Comparison of ENCODE assay signal across 1 cellular context in genomic region chr12:115467531-115467930, GRCh38.
TF ChIP-seq lines count a peak whose summit lies in the region.

No MANE protein-coding gene starts in this region.

TF ChIP-seq in HepG2, 621 proteins besides CTCF, POLR2A, EP300 and RAD21:
- no peak for TF ChIP-seq SNAPC4 (CRISPR knock-in tag; IDR thresholded peaks at IDR 0.05)
- TF ChIP-seq AKAP8 (CRISPR knock-in tag; IDR thresholded peaks at IDR 0.05), result no peak
- no peak for TF ChIP-seq ZNF816 (CRISPR knock-in tag; IDR thresholded peaks at IDR 0.05; ENCODE audit: borderline replicate concordance)
- TF ChIP-seq ZBTB7A (CRISPR knock-in tag; IDR thresholded peaks at IDR 0.05), result no peak
- no peak for TF ChIP-seq ZNF318 (CRISPR knock-in tag; IDR thresholded peaks at IDR 0.05)
- TF ChIP-seq ZNF740 (CRISPR knock-in tag; IDR thresholded peaks at IDR 0.05), result no peak
- TF ChIP-seq, protein P1, sequence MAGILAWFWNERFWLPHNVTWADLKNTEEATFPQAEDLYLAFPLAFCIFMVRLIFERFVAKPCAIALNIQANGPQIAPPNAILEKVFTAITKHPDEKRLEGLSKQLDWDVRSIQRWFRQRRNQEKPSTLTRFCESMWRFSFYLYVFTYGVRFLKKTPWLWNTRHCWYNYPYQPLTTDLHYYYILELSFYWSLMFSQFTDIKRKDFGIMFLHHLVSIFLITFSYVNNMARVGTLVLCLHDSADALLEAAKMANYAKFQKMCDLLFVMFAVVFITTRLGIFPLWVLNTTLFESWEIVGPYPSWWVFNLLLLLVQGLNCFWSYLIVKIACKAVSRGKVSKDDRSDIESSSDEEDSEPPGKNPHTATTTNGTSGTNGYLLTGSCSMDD (CRISPR knock-in tag; IDR thresholded peaks at IDR 0.05), result no peak
- TF ChIP-seq, protein P2, sequence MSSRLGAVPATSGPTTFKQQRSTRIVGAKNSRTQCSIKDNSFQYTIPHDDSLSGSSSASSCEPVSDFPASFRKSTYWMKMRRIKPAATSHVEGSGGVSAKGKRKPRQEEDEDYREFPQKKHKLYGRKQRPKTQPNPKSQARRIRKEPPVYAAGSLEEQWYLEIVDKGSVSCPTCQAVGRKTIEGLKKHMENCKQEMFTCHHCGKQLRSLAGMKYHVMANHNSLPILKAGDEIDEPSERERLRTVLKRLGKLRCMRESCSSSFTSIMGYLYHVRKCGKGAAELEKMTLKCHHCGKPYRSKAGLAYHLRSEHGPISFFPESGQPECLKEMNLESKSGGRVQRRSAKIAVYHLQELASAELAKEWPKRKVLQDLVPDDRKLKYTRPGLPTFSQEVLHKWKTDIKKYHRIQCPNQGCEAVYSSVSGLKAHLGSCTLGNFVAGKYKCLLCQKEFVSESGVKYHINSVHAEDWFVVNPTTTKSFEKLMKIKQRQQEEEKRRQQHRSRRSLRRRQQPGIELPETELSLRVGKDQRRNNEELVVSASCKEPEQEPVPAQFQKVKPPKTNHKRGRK (CRISPR knock-in tag; IDR thresholded peaks at IDR 0.05), result no peak
- TF ChIP-seq ADNP (CRISPR knock-in tag; IDR thresholded peaks at IDR 0.05), result no peak
- no peak for TF ChIP-seq FOXM1 (CRISPR knock-in tag; IDR thresholded peaks at IDR 0.05)
- TF ChIP-seq, protein P3, sequence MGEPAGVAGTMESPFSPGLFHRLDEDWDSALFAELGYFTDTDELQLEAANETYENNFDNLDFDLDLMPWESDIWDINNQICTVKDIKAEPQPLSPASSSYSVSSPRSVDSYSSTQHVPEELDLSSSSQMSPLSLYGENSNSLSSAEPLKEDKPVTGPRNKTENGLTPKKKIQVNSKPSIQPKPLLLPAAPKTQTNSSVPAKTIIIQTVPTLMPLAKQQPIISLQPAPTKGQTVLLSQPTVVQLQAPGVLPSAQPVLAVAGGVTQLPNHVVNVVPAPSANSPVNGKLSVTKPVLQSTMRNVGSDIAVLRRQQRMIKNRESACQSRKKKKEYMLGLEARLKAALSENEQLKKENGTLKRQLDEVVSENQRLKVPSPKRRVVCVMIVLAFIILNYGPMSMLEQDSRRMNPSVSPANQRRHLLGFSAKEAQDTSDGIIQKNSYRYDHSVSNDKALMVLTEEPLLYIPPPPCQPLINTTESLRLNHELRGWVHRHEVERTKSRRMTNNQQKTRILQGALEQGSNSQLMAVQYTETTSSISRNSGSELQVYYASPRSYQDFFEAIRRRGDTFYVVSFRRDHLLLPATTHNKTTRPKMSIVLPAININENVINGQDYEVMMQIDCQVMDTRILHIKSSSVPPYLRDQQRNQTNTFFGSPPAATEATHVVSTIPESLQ (CRISPR knock-in tag; conservative IDR thresholded peaks at IDR 0.05), result no peak
- TF ChIP-seq, protein P4, sequence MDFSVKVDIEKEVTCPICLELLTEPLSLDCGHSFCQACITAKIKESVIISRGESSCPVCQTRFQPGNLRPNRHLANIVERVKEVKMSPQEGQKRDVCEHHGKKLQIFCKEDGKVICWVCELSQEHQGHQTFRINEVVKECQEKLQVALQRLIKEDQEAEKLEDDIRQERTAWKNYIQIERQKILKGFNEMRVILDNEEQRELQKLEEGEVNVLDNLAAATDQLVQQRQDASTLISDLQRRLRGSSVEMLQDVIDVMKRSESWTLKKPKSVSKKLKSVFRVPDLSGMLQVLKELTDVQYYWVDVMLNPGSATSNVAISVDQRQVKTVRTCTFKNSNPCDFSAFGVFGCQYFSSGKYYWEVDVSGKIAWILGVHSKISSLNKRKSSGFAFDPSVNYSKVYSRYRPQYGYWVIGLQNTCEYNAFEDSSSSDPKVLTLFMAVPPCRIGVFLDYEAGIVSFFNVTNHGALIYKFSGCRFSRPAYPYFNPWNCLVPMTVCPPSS (IDR thresholded peaks at IDR 0.05), result no peak
- no peak for TF ChIP-seq ZNF546 (CRISPR knock-in tag; conservative IDR thresholded peaks at IDR 0.05)
- TF ChIP-seq MEIS2 (CRISPR knock-in tag; IDR thresholded peaks at IDR 0.05), result no peak
- TF ChIP-seq ZNF562 (CRISPR knock-in tag; IDR thresholded peaks at IDR 0.05; ENCODE audit: borderline replicate concordance), result no peak
- TF ChIP-seq CHD2 (IDR thresholded peaks at IDR 0.05; ENCODE audit: low read depth, low read length), result no peak
- TF ChIP-seq, protein P5, sequence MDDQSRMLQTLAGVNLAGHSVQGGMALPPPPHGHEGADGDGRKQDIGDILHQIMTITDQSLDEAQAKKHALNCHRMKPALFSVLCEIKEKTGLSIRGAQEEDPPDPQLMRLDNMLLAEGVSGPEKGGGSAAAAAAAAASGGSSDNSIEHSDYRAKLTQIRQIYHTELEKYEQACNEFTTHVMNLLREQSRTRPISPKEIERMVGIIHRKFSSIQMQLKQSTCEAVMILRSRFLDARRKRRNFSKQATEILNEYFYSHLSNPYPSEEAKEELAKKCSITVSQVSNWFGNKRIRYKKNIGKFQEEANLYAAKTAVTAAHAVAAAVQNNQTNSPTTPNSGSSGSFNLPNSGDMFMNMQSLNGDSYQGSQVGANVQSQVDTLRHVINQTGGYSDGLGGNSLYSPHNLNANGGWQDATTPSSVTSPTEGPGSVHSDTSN (CRISPR knock-in tag; IDR thresholded peaks at IDR 0.05; ENCODE audit: borderline replicate concordance), result no peak
- TF ChIP-seq, protein P6, sequence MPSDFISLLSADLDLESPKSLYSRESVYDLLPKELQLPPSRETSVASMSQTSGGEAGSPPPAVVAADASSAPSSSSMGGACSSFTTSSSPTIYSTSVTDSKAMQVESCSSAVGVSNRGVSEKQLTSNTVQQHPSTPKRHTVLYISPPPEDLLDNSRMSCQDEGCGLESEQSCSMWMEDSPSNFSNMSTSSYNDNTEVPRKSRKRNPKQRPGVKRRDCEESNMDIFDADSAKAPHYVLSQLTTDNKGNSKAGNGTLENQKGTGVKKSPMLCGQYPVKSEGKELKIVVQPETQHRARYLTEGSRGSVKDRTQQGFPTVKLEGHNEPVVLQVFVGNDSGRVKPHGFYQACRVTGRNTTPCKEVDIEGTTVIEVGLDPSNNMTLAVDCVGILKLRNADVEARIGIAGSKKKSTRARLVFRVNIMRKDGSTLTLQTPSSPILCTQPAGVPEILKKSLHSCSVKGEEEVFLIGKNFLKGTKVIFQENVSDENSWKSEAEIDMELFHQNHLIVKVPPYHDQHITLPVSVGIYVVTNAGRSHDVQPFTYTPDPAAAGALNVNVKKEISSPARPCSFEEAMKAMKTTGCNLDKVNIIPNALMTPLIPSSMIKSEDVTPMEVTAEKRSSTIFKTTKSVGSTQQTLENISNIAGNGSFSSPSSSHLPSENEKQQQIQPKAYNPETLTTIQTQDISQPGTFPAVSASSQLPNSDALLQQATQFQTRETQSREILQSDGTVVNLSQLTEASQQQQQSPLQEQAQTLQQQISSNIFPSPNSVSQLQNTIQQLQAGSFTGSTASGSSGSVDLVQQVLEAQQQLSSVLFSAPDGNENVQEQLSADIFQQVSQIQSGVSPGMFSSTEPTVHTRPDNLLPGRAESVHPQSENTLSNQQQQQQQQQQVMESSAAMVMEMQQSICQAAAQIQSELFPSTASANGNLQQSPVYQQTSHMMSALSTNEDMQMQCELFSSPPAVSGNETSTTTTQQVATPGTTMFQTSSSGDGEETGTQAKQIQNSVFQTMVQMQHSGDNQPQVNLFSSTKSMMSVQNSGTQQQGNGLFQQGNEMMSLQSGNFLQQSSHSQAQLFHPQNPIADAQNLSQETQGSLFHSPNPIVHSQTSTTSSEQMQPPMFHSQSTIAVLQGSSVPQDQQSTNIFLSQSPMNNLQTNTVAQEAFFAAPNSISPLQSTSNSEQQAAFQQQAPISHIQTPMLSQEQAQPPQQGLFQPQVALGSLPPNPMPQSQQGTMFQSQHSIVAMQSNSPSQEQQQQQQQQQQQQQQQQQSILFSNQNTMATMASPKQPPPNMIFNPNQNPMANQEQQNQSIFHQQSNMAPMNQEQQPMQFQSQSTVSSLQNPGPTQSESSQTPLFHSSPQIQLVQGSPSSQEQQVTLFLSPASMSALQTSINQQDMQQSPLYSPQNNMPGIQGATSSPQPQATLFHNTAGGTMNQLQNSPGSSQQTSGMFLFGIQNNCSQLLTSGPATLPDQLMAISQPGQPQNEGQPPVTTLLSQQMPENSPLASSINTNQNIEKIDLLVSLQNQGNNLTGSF (CRISPR knock-in tag; IDR thresholded peaks at IDR 0.05), result no peak
- no peak for TF ChIP-seq KDM6A (CRISPR knock-in tag; IDR thresholded peaks at IDR 0.05; ENCODE audit: low read depth)
